ENCODE assay signal across 23 cellular contexts in genomic region chr10:13844651-13845050, GRCh38.
DNase-seq lines count a peak whose midpoint lies in the region; ATAC-seq, FAIRE-seq and TF ChIP-seq lines count a peak whose summit lies in the region.
"Had no signal": no experiment of that assay in that cellular context is flagged by ENCODE, and none has a peak within 500 bp of the region (broad histone marks: within the 10 kb centered on the region; RNA-seq: fewer than 3 reads in every experiment).

No MANE protein-coding gene starts in this region.

- TF ChIP-seq CTCF in left ventricle myocardium inferior (IDR thresholded peaks at IDR 0.05; ENCODE audit: borderline replicate concordance), result no peak
- no peak for TF ChIP-seq CTCF in endothelial cell of umbilical vein (IDR thresholded peaks at IDR 0.05; ENCODE audit: extremely low read depth in 1 of 2, insufficient read depth in 1 of 2, low read depth in 1 of 2, low read length in 2 of 2)
- no peak for TF ChIP-seq CTCF in nephron progenitor cell (IDR thresholded peaks at IDR 0.05)
- no peak for TF ChIP-seq CTCF in CD14-positive monocyte (IDR thresholded peaks at IDR 0.05)

- no peaks in the 10 kb centered on the region for H3K9me1 ChIP-seq in endothelial cell of umbilical vein (replicated peaks; ENCODE audit: control insufficient read depth, extremely low read depth, insufficient read depth, low read length)

- H3K9me3 Mint-ChIP-seq in nephron progenitor cell (peaks cover 21% of the 10 kb centered on the region), CD14-positive monocyte (peaks cover 5 to 25% (median 8%) of the 10 kb centered on the region in 7 donors)

- dilution Hi-C loops in endothelial cell of umbilical vein (cut with MboI; ENCODE audit: extremely low pct_ligation_motif_present, low sequenced_read_pairs), result no loop called here

- BruUV-seq in endothelial cell of umbilical vein (replicated peaks; lab: Mats Ljungman, UMichigan), result no TSS peak

- H3K4me1 ChIP-seq in left ventricle myocardium inferior, result peaks cover 71% of the 10 kb centered on the region
- peaks cover 48% of the 10 kb centered on the region for H3K4me1 ChIP-seq in endothelial cell of umbilical vein (ENCODE audit: control insufficient read depth, extremely low read depth, insufficient read depth, low read length)

- H3K27me3 Mint-ChIP-seq in nephron progenitor cell (ENCODE audit: low read depth, poor library complexity), result peaks cover 3% of the 10 kb centered on the region
- peaks cover 32 to 45% (median 39%) of the 10 kb centered on the region in 3 donors for H3K27me3 Mint-ChIP-seq in CD14-positive monocyte (ENCODE audit: low read depth in 3 of 3)

- peak; percentile 18 for FAIRE-seq in endothelial cell of umbilical vein (lab: Jason Lieb, UNC)
- FAIRE-seq: D721Med, GM12878 had no signal

- no peak overlapping the region for H3K4me3 Mint-ChIP-seq in nephron progenitor cell
- H3K4me3 Mint-ChIP-seq in CD14-positive monocyte, result no peak overlapping the region
- H3K4me3 Mint-ChIP-seq: B cell had no signal

- no peaks in the 10 kb centered on the region for H3K27me3 ChIP-seq in left ventricle myocardium inferior (ENCODE audit: low read depth)
- H3K27me3 ChIP-seq in endothelial cell of umbilical vein (ENCODE audit: control insufficient read depth in 2 of 2, insufficient read depth in 2 of 2, low read length in 2 of 2), result no peaks in the 10 kb centered on the region
- H3K27me3 ChIP-seq: MG63, SJSA1 had no signal

- no peak overlapping the region for H3K4me2 ChIP-seq in endothelial cell of umbilical vein (ENCODE audit: insufficient read depth, low read length)

- POLR2A ChIA-PET in endothelial cell of umbilical vein (lab: Charles Lee), result no interaction called here

- peak overlapping the region; percentile 66 for H3K27ac Mint-ChIP-seq in nephron progenitor cell
- H3K27ac Mint-ChIP-seq in CD14-positive monocyte, result no peak overlapping the region
- H3K27ac Mint-ChIP-seq: B cell had no signal

- H3K9ac ChIP-seq in endothelial cell of umbilical vein (replicated peaks; ENCODE audit: extremely low read depth, insufficient read depth, low read length), result no peak overlapping the region

- H3K27ac ChIP-seq in left ventricle myocardium inferior (replicated peaks) (no peak overlapping the region), endothelial cell of umbilical vein (ENCODE audit: insufficient read depth, low read depth, low read length) (peak overlapping the region; percentile 24)
- H3K27ac ChIP-seq: SJSA1 had no signal

- H3K79me2 ChIP-seq in endothelial cell of umbilical vein (ENCODE audit: control insufficient read depth, insufficient read depth, low read length), result peaks cover 99% of the 10 kb centered on the region

- ATAC-seq in HG02623 (IDR thresholded peaks at IDR 0.05; ENCODE audit: unreplicated experiment), result no peak
- ATAC-seq: GM12878, Right ventricle myocardium inferior had no signal

- H4K20me1 ChIP-seq in endothelial cell of umbilical vein (replicated peaks; ENCODE audit: control insufficient read depth, extremely low read depth, insufficient read depth, low read length), result no peaks in the 10 kb centered on the region

- no peak overlapping the region for H2AFZ ChIP-seq in endothelial cell of umbilical vein (ENCODE audit: low read depth, low read length)

- intact Hi-C loops in cardiac septum (cut with DNase I), result no loop called here
- intact Hi-C loops in left ventricle myocardium inferior (cut with micrococcal nuclease), result no loop called here
- intact Hi-C loops in endothelial cell of umbilical vein (cut with micrococcal nuclease), result no loop called here
- intact Hi-C loops in CD14-positive monocyte (cut with micrococcal nuclease), result no loop called here

- TF ChIP-seq POLR2A in endothelial cell of umbilical vein (IDR thresholded peaks at IDR 0.05; ENCODE audit: low read depth, low read length), result no peak

- CTCF ChIA-PET in endothelial cell of umbilical vein (lab: Charles Lee), result no interaction called here

- H3K4me1 Mint-ChIP-seq in nephron progenitor cell, result peaks cover 34% of the 10 kb centered on the region
- H3K4me1 Mint-ChIP-seq in CD14-positive monocyte, result peaks cover 7% of the 10 kb centered on the region

- DNase-seq in cardiac septum (ENCODE audit: low spot score), result peak; percentile 10
- DNase-seq in left ventricle myocardium inferior, result no peak
- DNase-seq in endothelial cell of umbilical vein (ENCODE audit: low read depth, low spot score), result peak; percentile 41
- no peak for DNase-seq in nephron progenitor cell
- no peak for DNase-seq in CD14-positive monocyte (ENCODE audit: low spot score)
- no peak for DNase-seq in NK-92 treated with Interleukin-12 subunit alpha and Interleukin-12 subunit beta, amount 100 ng/mL, for 24 hours (lab: John Stamatoyannopoulos, UW)
- no peak for DNase-seq in AG08395 (ENCODE audit: low spot score)
- DNase-seq: DMS53, GOT3, HCEC 1CT, Kasumi-1, MG63, NCI-H1048, NCI-H1417 treated with DMSO at 0.1 percent for 48 hours, NCI-H187, NCI-H446 treated with DMSO at 0.1 percent for 48 hours, NCI-H526 treated with DMSO at 0.1 percent for 48 hours had no signal

- H3K4me3 ChIP-seq in left ventricle myocardium inferior (no peak overlapping the region), endothelial cell of umbilical vein (replicated peaks in 1 of 3; ENCODE audit: insufficient read depth in 1 of 3, low read depth in 1 of 3, low read length in 3 of 3) (no peak overlapping the region)
- H3K4me3 ChIP-seq: GM12878, MG63, SJSA1 had no signal

- H3K36me3 ChIP-seq in left ventricle myocardium inferior (no peaks in the 10 kb centered on the region), endothelial cell of umbilical vein (ENCODE audit: control insufficient read depth in 2 of 2, extremely low read depth in 1 of 2, insufficient read depth in 2 of 2, low read length in 2 of 2) (peaks cover 0 to 2% of the 10 kb centered on the region in 2 experiments)
- H3K36me3 ChIP-seq: MG63, SJSA1 had no signal

- H3K9me3 ChIP-seq in left ventricle myocardium inferior (replicated peaks) (peaks cover 7% of the 10 kb centered on the region), endothelial cell of umbilical vein (replicated peaks; ENCODE audit: control insufficient read depth, insufficient read depth, low read length) (no peaks in the 10 kb centered on the region)
- H3K9me3 ChIP-seq: MG63, SJSA1 had no signal

- peaks cover 47% of the 10 kb centered on the region for H3K36me3 Mint-ChIP-seq in nephron progenitor cell (ENCODE audit: low read depth)
- no peaks in the 10 kb centered on the region for H3K36me3 Mint-ChIP-seq in CD14-positive monocyte

TF ChIP-seq in endothelial cell of umbilical vein, 7 proteins besides CTCF, POLR2A, EP300 and RAD21:
- no peak for TF ChIP-seq EZH2 (IDR thresholded peaks at IDR 0.05; ENCODE audit: borderline replicate concordance, low read depth, low read length, severe bottlenecking)
- no peak for TF ChIP-seq POLR2AphosphoS5 (IDR thresholded peaks at IDR 0.05; ENCODE audit: insufficient read depth, low read depth, low read length)
- no peak for TF ChIP-seq FOS (IDR thresholded peaks at IDR 0.05; ENCODE audit: borderline replicate concordance, insufficient read depth, low read length)
- no peak for TF ChIP-seq GATA2 (IDR thresholded peaks at IDR 0.05; ENCODE audit: insufficient read depth, insufficient read length, low read depth, low read length)

Comparison
In these comparisons a context has a peak if more than half of its experiments do, and no peak if none do; other contexts are left out.
1. DNase-seq: peak in cardiac septum (single experiment) and endothelial cell of umbilical vein (single experiment); none in left ventricle myocardium inferior (single experiment), nephron progenitor cell (single experiment), CD14-positive monocyte (single experiment), NK-92 treated with Interleukin-12 subunit alpha and Interleukin-12 subunit beta, amount 100 ng/mL, for 24 hours (single experiment) and AG08395 (single experiment).